ENCODE assay signal across 35 cellular contexts in genomic region chr7:133777701-133778100, GRCh38.
"Had no signal": no experiment of that assay in that cellular context is flagged by ENCODE, and none has a peak within 500 bp of the region (broad histone marks: within the 10 kb centered on the region; RNA-seq: fewer than 3 reads in every experiment).

No MANE protein-coding gene starts in this region.

- DNase-seq: Karpas-422, Kasumi-1, KBM-7, KG1, MG63, MM.1S, MV-4-11, NCI-H1048, NCI-H1092, NCI-H1092 treated with DMSO at 0.1 percent for 48 hours, NCI-H1105, NCI-H1105 treated with DMSO at 0.1 percent for 48 hours, NCI-H1417, NCI-H1417 treated with DMSO at 0.1 percent for 48 hours, NCI-H1436, NCI-H1436 treated with DMSO at 0.1 percent for 48 hours, NCI-H146, NCI-H1694, NCI-H1694 treated with DMSO at 0.1 percent for 48 hours, NCI-H187, NCI-H187 treated with DMSO at 0.1 percent for 48 hours, NCI-H1930, NCI-H2029, NCI-H2029 treated with DMSO at 0.1 percent for 48 hours, NCI-H2081, NCI-H2081 treated with DMSO at 0.1 percent for 48 hours, NCI-H2107, NCI-H2171, NCI-H2171 treated with DMSO at 0.1 percent for 48 hours, NCI-H2227 treated with DMSO at 0.1 percent for 48 hours, NCI-H226, NCI-H345, NCI-H446, NCI-H446 treated with DMSO at 0.1 percent for 48 hours had no signal

- H3K27me3 ChIP-seq: MG63 had no signal

- H3K27ac ChIP-seq: KMS-11 had no signal

- H3K4me3 ChIP-seq: MG63 had no signal

- H3K9me3 ChIP-seq: MG63 had no signal

- H3K36me3 ChIP-seq: MG63 had no signal

- H3K9ac ChIP-seq: KMS-11 had no signal

- H3K4me2 ChIP-seq: KMS-11 had no signal
